22 cellular contexts compared by ENCODE assay signal in genomic region chr6:111215134-111215533, GRCh38.
"Had no signal": no experiment of that assay in that cellular context is flagged by ENCODE, and none has a peak within 500 bp of the region (broad histone marks: within the 10 kb centered on the region; RNA-seq: fewer than 3 reads in every experiment).

No MANE protein-coding gene starts in this region.

- H3K36me3 ChIP-seq: gastroesophageal sphincter, heart left ventricle, neutrophil, pancreas, right lobe of liver, suprapubic skin, thyroid gland had no signal

- H3K27me3 ChIP-seq: foreskin keratinocyte, gastroesophageal sphincter, heart left ventricle, neutrophil, pancreas, right lobe of liver, suprapubic skin, thyroid gland had no signal

- H3K27ac ChIP-seq: foreskin keratinocyte, gastroesophageal sphincter, heart left ventricle, neutrophil, pancreas, right lobe of liver, suprapubic skin had no signal

- H3K4me1 ChIP-seq: foreskin keratinocyte, gastroesophageal sphincter, right lobe of liver, suprapubic skin had no signal

- H3K4me3 ChIP-seq: gastroesophageal sphincter, heart left ventricle, mucosa of descending colon, pancreas, right lobe of liver, suprapubic skin, thyroid gland had no signal

- DNase-seq: cortex of kidney; effector memory CD8-positive, alpha-beta T cell; foreskin keratinocyte; heart left ventricle; hippocampal formation; left colon; mesenchymal stem cell; mucosa of descending colon; naive B cell; pancreas; retina; right lobe of liver; small intestine; stimulated activated CD4-positive, alpha-beta T cell treated with anti-CD3 and anti-CD28 coated beads, Interleukin-15, amount 100 ng/mL, for 24 hours; stimulated activated CD4-positive, alpha-beta T cell treated with anti-CD3 and anti-CD28 coated beads, Interleukin-2, amount 100 ng/mL, for 48 hours; stimulated activated naive CD4-positive, alpha-beta T cell; stimulated activated naive CD8-positive, alpha-beta T cell treated with anti-CD3 and anti-CD28 coated beads, Interleukin-15, amount 100 ng/mL, for 72 hours; thyroid gland; trophoblast cell had no signal

- H3K9me3 ChIP-seq: gastroesophageal sphincter, heart left ventricle, mucosa of descending colon, neutrophil, pancreas, right lobe of liver, suprapubic skin, thyroid gland had no signal
